Comparison of ENCODE assay signal across 12 cellular contexts in the genomic region with DNA sequence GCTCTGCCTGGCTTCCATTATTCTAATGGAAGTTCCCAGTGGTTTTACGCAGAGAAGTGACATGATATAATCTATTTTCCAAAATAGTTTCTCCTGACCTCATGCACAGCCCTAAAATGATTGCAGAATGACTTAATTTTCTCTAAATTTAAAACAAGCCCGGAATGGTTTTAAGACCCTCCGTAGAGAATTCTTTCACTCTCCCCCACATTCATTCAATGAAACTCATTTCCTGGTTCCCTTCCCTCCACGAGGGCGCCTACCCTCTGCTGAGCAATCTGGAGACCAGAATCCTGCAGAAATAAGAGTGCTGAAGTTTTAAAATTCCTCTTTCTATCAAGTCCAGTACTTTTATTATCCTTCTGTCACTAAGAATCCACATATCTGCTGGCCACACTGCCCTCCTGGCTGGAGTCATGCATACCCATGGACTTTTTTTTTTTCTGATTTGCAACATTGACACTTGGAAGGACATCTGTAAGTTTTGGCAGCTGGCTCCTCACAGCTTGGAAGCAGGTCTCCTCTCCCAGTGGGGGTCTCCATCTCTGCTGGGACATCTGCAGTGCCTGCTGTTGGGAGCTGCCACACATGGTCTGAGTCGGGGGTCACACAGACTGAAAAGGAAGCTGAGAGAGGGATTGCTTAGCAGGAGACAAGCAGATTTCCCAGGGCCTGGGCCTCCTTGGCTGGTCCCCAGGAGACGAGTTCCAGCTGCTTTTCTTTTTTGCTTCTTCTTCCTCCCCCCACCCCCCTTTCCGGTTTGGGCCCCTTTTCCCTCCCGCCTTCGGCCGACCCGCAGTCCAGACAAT.
DNase-seq lines count a peak whose midpoint lies in the region; FAIRE-seq and TF ChIP-seq lines count a peak whose summit lies in the region.
"Had no signal": no experiment of that assay in that cellular context is flagged by ENCODE, and none has a peak within 500 bp of the region (broad histone marks: within the 10 kb centered on the region; RNA-seq: fewer than 3 reads in every experiment).

No MANE protein-coding gene starts in this region.

- H3K4me3 ChIP-seq in HEK293 (ENCODE audit: low read depth, low read length) (no peak overlapping the region), smooth muscle cell (no peak overlapping the region), small intestine (ENCODE audit: low read depth in 1 of 2, low read length in 2 of 2) (no peak overlapping the region), tibial nerve (no peak overlapping the region)

- H3K9me3 ChIP-seq in HEK293 (ENCODE audit: control insufficient read depth, insufficient read depth, low read depth, low read length) (no peaks in the 10 kb centered on the region; the same call in 1 of the 2 replicates), smooth muscle cell (replicated peaks; ENCODE audit: low read depth) (no peaks in the 10 kb centered on the region), small intestine (ENCODE audit: control insufficient read depth, low read depth) (no peaks in the 10 kb centered on the region), tibial nerve (peaks cover 0 to 20% (median 0%) of the 10 kb centered on the region in 4 donors)

- POLR2A ChIA-PET in HEK293 (lab: Yijun Ruan, JAX): no interaction called here

- H2AFZ ChIP-seq in smooth muscle cell (ENCODE audit: low read depth): peak overlapping the region; percentile 68

- H3K4me1 ChIP-seq in HEK293 (ENCODE audit: control insufficient read depth, insufficient read depth, low read length) (no peaks in the 10 kb centered on the region), smooth muscle cell (ENCODE audit: low read depth) (peaks cover 4% of the 10 kb centered on the region), small intestine (ENCODE audit: control insufficient read depth in 2 of 2, insufficient read depth in 1 of 2, low read depth in 1 of 2, low read length in 1 of 2) (no peaks in the 10 kb centered on the region), tibial nerve (no peaks in the 10 kb centered on the region)

- peak overlapping the region; percentile 95 for H3K27ac Mint-ChIP-seq in chondrocyte (ENCODE audit: unreplicated experiment)

- H3K4me1 Mint-ChIP-seq in chondrocyte (ENCODE audit: low read depth): peaks cover 33% of the 10 kb centered on the region

- H4K20me1 ChIP-seq in smooth muscle cell (ENCODE audit: low read depth): no peaks in the 10 kb centered on the region

- no peak for TF ChIP-seq CTCF in HEK293 (tag by site-specific recombination; IDR thresholded peaks at IDR 0.05)
- TF ChIP-seq CTCF in chondrocyte (IDR thresholded peaks at IDR 0.05): peak; percentile 50
- TF ChIP-seq CTCF in smooth muscle cell (IDR thresholded peaks at IDR 0.05; ENCODE audit: borderline replicate concordance, insufficient read depth, poor library complexity, severe bottlenecking): no peak
- TF ChIP-seq CTCF in tibial nerve (IDR thresholded peaks at IDR 0.05): no peak

- H3K4me2 ChIP-seq in smooth muscle cell: peak overlapping the region; percentile 57

- H3K79me2 ChIP-seq in smooth muscle cell (ENCODE audit: low read depth): no peaks in the 10 kb centered on the region

- DNase-seq in chondrocyte (ENCODE audit: low spot score) (no peak), iris pigment epithelial cell (ENCODE audit: low read depth) (peak; percentile 56), smooth muscle cell (lab: John Stamatoyannopoulos, UW; ENCODE audit: unreplicated experiment) (no peak), small intestine (no peak), glomerular visceral epithelial cell (ENCODE audit: extremely low spot score) (no peak), Ammon's horn (ENCODE audit: low spot score) (no peak), tibial nerve (ENCODE audit: low spot score in 2 of 2) (no peak)
- DNase-seq: activated CD4-positive, alpha-beta T cell treated with anti-CD3 and anti-CD28 coated beads, Interleukin-2, amount 50 U/mL, for 48 hours; activated naive CD4-positive, alpha-beta T cell treated with Interleukin-2 at 50 U/mL for 16 hours; NCI-H1694 treated with DMSO at 0.1 percent for 48 hours; T-helper 1 cell had no signal

- TF ChIP-seq POLR2A in tibial nerve (IDR thresholded peaks at IDR 0.05): no peak

- no peak overlapping the region for H3K9ac ChIP-seq in smooth muscle cell (ENCODE audit: low read depth)

- H3K27me3 ChIP-seq in smooth muscle cell (ENCODE audit: low read depth) (no peaks in the 10 kb centered on the region), small intestine (ENCODE audit: control insufficient read depth in 2 of 2, insufficient read depth in 2 of 2, low read length in 2 of 2) (no peaks in the 10 kb centered on the region), tibial nerve (no peaks in the 10 kb centered on the region)

- FAIRE-seq in small intestine (lab: Jason Lieb, UNC): no peak

- no peaks in the 10 kb centered on the region for H3K27me3 Mint-ChIP-seq in chondrocyte (ENCODE audit: low read depth)

- peaks cover 11% of the 10 kb centered on the region for H3K36me3 Mint-ChIP-seq in chondrocyte (ENCODE audit: low read depth)

- H3K27ac ChIP-seq in HEK293 (ENCODE audit: extremely low read depth, low read depth, low read length) (no peak overlapping the region), smooth muscle cell (ENCODE audit: low read depth) (peak overlapping the region; percentile 65), small intestine (ENCODE audit: low read depth in 1 of 2, low read length in 1 of 2) (no peak overlapping the region), tibial nerve (peak overlapping the region in 1 of 4 donors; percentile 17)

- TF ChIP-seq EP300 in tibial nerve (IDR thresholded peaks at IDR 0.05): no peak

- peaks cover 7% of the 10 kb centered on the region for H3F3A ChIP-seq in smooth muscle cell (ENCODE audit: low read depth)

- peak overlapping the region; percentile 37 for H3K4me3 Mint-ChIP-seq in chondrocyte (ENCODE audit: unreplicated experiment)

- peaks cover 39% of the 10 kb centered on the region for H3K9me3 Mint-ChIP-seq in chondrocyte (ENCODE audit: low read depth)

- no peaks in the 10 kb centered on the region for H3K36me3 ChIP-seq in HEK293 (ENCODE audit: control insufficient read depth in 2 of 2, insufficient read depth in 1 of 2, low read length in 2 of 2)
- no peaks in the 10 kb centered on the region for H3K36me3 ChIP-seq in smooth muscle cell (ENCODE audit: low read depth)
- H3K36me3 ChIP-seq in small intestine (ENCODE audit: control insufficient read depth in 2 of 2, insufficient read depth in 2 of 2, low read length in 2 of 2): no peaks in the 10 kb centered on the region
- no peaks in the 10 kb centered on the region for H3K36me3 ChIP-seq in tibial nerve

- CTCF ChIA-PET in HEK293 (lab: Yijun Ruan, JAX): interaction anchor here (0.6 kb wide), 1 partner anchor 43 kb away, joined by 6 read pairs; no protein-coding TSS in a partner anchor

- 33% methylated on average over 7 of the region's 12 CpGs for WGBS in smooth muscle cell (ENCODE audit: low lambda C conversion rate)
- 49 to 92% (median 69%) methylated on average over 12 of the region's 12 CpGs for WGBS in small intestine, 3 donors
- WGBS in tibial nerve, 2 donors: 30 to 32% methylated on average over 12 of the region's 12 CpGs

TF ChIP-seq in HEK293, 187 proteins besides CTCF, POLR2A, EP300 and RAD21 (continues in another document):
- TF ChIP-seq, protein P1, sequence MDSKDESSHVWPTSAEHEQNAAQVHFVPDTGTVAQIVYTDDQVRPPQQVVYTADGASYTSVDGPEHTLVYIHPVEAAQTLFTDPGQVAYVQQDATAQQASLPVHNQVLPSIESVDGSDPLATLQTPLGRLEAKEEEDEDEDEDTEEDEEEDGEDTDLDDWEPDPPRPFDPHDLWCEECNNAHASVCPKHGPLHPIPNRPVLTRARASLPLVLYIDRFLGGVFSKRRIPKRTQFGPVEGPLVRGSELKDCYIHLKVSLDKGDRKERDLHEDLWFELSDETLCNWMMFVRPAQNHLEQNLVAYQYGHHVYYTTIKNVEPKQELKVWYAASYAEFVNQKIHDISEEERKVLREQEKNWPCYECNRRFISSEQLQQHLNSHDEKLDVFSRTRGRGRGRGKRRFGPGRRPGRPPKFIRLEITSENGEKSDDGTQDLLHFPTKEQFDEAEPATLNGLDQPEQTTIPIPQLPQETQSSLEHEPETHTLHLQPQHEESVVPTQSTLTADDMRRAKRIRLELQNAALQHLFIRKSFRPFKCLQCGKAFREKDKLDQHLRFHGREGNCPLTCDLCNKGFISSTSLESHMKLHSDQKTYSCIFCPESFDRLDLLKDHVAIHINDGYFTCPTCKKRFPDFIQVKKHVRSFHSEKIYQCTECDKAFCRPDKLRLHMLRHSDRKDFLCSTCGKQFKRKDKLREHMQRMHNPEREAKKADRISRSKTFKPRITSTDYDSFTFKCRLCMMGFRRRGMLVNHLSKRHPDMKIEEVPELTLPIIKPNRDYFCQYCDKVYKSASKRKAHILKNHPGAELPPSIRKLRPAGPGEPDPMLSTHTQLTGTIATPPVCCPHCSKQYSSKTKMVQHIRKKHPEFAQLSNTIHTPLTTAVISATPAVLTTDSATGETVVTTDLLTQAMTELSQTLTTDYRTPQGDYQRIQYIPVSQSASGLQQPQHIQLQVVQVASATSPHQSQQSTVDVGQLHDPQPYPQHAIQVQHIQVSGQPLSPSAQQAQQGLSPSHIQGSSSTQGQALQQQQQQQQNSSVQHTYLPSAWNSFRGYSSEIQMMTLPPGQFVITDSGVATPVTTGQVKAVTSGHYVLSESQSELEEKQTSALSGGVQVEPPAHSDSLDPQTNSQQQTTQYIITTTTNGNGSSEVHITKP (tag by site-specific recombination; IDR thresholded peaks at IDR 0.05): peak; percentile 44; the same call in 1 of the 2 replicates
- TF ChIP-seq ZNF701 (tag by site-specific recombination; IDR thresholded peaks at IDR 0.05) (no peak), ZNF335 (tag by site-specific recombination; conservative IDR thresholded peaks at IDR 0.05) (no peak), ZNF169 (tag by site-specific recombination; IDR thresholded peaks at IDR 0.05) (no peak), GLI2 (tag by site-specific recombination; IDR thresholded peaks at IDR 0.05; ENCODE audit: borderline replicate concordance, low read depth) (no peak), ZNF843 (tag by site-specific recombination; IDR thresholded peaks at IDR 0.05) (no peak), ZNF530 (tag by site-specific recombination; IDR thresholded peaks at IDR 0.05; ENCODE audit: low read depth) (no peak), ZNF660 (tag by site-specific recombination; IDR thresholded peaks at IDR 0.05) (no peak), GLIS1 (tag by site-specific recombination; IDR thresholded peaks at IDR 0.05) (peak; percentile 73), KLF16 (tag by site-specific recombination; IDR thresholded peaks at IDR 0.05) (no peak), ZNF10 (tag by site-specific recombination; IDR thresholded peaks at IDR 0.05) (no peak), ZBTB1 (tag by site-specific recombination; IDR thresholded peaks at IDR 0.05) (no peak), ZNF16 (tag by site-specific recombination; IDR thresholded peaks at IDR 0.05; ENCODE audit: low read depth) (no peak), ZNF146 (tag by site-specific recombination; IDR thresholded peaks at IDR 0.05) (no peak), ZNF274 (IDR thresholded peaks at IDR 0.05; ENCODE audit: low read length) (no peak), ZNF274 (tag by site-specific recombination; IDR thresholded peaks at IDR 0.05; ENCODE audit: borderline replicate concordance) (no peak), ZIC2 (tag by site-specific recombination; IDR thresholded peaks at IDR 0.05) (peak; percentile 83)
